12 cellular contexts compared by ENCODE assay signal in genomic region chr4:151238477-151238876, GRCh38. TPM values are rescaled to one million over a fixed set of nuclear protein-coding genes. Genes with fewer than 3 reads are reported as not detected.
A peak's percentile ranks its signal among the peaks of the same experiment; 100 is the strongest.
DNase-seq lines count a peak whose midpoint lies in the region; ATAC-seq and TF ChIP-seq lines count a peak whose summit lies in the region.
"Had no signal": no experiment of that assay in that cellular context is flagged by ENCODE, and none has a peak within 500 bp of the region (broad histone marks: within the 10 kb centered on the region; RNA-seq: fewer than 3 reads in every experiment).

No MANE protein-coding gene starts in this region.

- H3K36me3 ChIP-seq in adipocyte (ENCODE audit: control insufficient read depth, insufficient read depth, low read length, severe bottlenecking) = no peaks in the 10 kb centered on the region
- no peaks in the 10 kb centered on the region for H3K36me3 ChIP-seq in gastroesophageal sphincter
- no peaks in the 10 kb centered on the region for H3K36me3 ChIP-seq in prostate gland

- H3K4me1 ChIP-seq in adipocyte (ENCODE audit: control insufficient read depth, insufficient read depth, low read length) (peaks cover 4% of the 10 kb centered on the region), gastroesophageal sphincter (peaks cover 0 to 13% (median 0%) of the 10 kb centered on the region in 3 donors), prostate gland (replicated peaks) (no peaks in the 10 kb centered on the region)

- H3K36me3 Mint-ChIP-seq in HFFc6 (ENCODE audit: low read depth) = 0 out of 2 replicates have a peak, but pooled peaks cover 4% of the 10 kb centered on the region
- H3K36me3 Mint-ChIP-seq: CD4-positive, alpha-beta memory T cell; stimulated activated memory B cell treated with anti-CD40 and anti-IgM and Interleukin-4, amounts not matched to agents 10 μg/mL and 1 μg/mL and 100 μg/mL, for 72 hours had no signal

- peak overlapping the region; percentile 72 for H3K9ac ChIP-seq in adipocyte (ENCODE audit: low read length)

- H3K27ac Mint-ChIP-seq in HFFc6 = no peak overlapping the region
- H3K27ac Mint-ChIP-seq: stimulated activated memory B cell treated with anti-CD40 and anti-IgM and Interleukin-4, amounts not matched to agents 10 μg/mL and 1 μg/mL and 100 μg/mL, for 72 hours had no signal

- 22 to 23% methylated on average over 3 of the region's 3 CpGs for WGBS in gastroesophageal sphincter (ENCODE audit: low coverage in 1 of 2), 2 donors
- WGBS in prostate gland = 24% methylated on average over 3 of the region's 3 CpGs

- intact Hi-C loops in prostate gland (cut with DNase I) = no loop called here

- peaks cover 4% of the 10 kb centered on the region; the same call in 1 of the 2 replicates for H3K9me3 Mint-ChIP-seq in HFFc6
- H3K9me3 Mint-ChIP-seq: stimulated activated memory B cell treated with anti-CD40 and anti-IgM and Interleukin-4, amounts not matched to agents 10 μg/mL and 1 μg/mL and 100 μg/mL, for 72 hours had no signal

- no peaks in the 10 kb centered on the region for H3K9me3 ChIP-seq in adipocyte (ENCODE audit: control insufficient read depth, low read length)
- no peaks in the 10 kb centered on the region for H3K9me3 ChIP-seq in gastroesophageal sphincter
- H3K9me3 ChIP-seq in prostate gland = no peaks in the 10 kb centered on the region

- TF ChIP-seq CTCF in HFFc6 (IDR thresholded peaks at IDR 0.05) = peak; percentile 56
- peak in 3 of 4 experiments; percentile 21 to 33 (median 26) for TF ChIP-seq CTCF in gastroesophageal sphincter (IDR thresholded peaks at IDR 0.05)
- no peak for TF ChIP-seq CTCF in prostate gland (IDR thresholded peaks at IDR 0.05)

- H3K27ac ChIP-seq in gastroesophageal sphincter (no peak overlapping the region), prostate gland (no peak overlapping the region)

- H3K4me1 Mint-ChIP-seq in HFFc6 (ENCODE audit: low read depth) = peaks cover 9% of the 10 kb centered on the region
- H3K4me1 Mint-ChIP-seq: CD4-positive, alpha-beta memory T cell; stimulated activated memory B cell treated with anti-CD40 and anti-IgM and Interleukin-4, amounts not matched to agents 10 μg/mL and 1 μg/mL and 100 μg/mL, for 72 hours had no signal

- H3K27me3 ChIP-seq in adipocyte (replicated peaks; ENCODE audit: control insufficient read depth, insufficient read depth, low read length) (no peaks in the 10 kb centered on the region), gastroesophageal sphincter (no peaks in the 10 kb centered on the region), prostate gland (replicated peaks; ENCODE audit: insufficient read depth) (no peaks in the 10 kb centered on the region)

- TF ChIP-seq POLR2A in gastroesophageal sphincter (IDR thresholded peaks at IDR 0.05) (no peak), prostate gland (IDR thresholded peaks at IDR 0.05) (no peak)

- no peak overlapping the region for H3K4me3 Mint-ChIP-seq in HFFc6
- H3K4me3 Mint-ChIP-seq: CD4-positive, alpha-beta memory T cell; stimulated activated memory B cell treated with anti-CD40 and anti-IgM and Interleukin-4, amounts not matched to agents 10 μg/mL and 1 μg/mL and 100 μg/mL, for 72 hours had no signal

- H3K4me3 ChIP-seq in adipocyte (ENCODE audit: low read length) (no peak overlapping the region), gastroesophageal sphincter (no peak overlapping the region), prostate gland (no peak overlapping the region)

- ATAC-seq in gastroesophageal sphincter (peak; percentile 51), GM19467 (IDR thresholded peaks at IDR 0.05; ENCODE audit: unreplicated experiment) (no peak)
- ATAC-seq: esophagus mucosa; stimulated activated memory B cell treated with anti-CD40 and anti-IgM and Interleukin-4, amounts not matched to agents 10 μg/mL and 1 μg/mL and 100 μg/mL, for 72 hours had no signal

- DNase-seq in HFFc6 (peak; percentile 28), adipocyte (ENCODE audit: low read depth) (peak; percentile 29), pons (ENCODE audit: low spot score) (peak; percentile 84), NCI-H1092 (lab: John Stamatoyannopoulos, UW) (no peak), prostate gland (ENCODE audit: low spot score) (no peak)
- no peak for DNase-seq in activated CD8-positive, alpha-beta memory T cell treated with anti-CD3 and anti-CD28 coated beads for 24 hours
- DNase-seq: CD4-positive, alpha-beta memory T cell; NCI-H1694 treated with DMSO at 0.1 percent for 48 hours had no signal

- TF ChIP-seq EP300 in gastroesophageal sphincter (IDR thresholded peaks at IDR 0.05) = no peak

- peaks cover 5% of the 10 kb centered on the region; the same call in 1 of the 2 replicates for H3K27me3 Mint-ChIP-seq in HFFc6 (ENCODE audit: insufficient read depth)

RNA-seq across cellular contexts. Expression of gene PRSS48, which starts 38.5 kb away (rescaled TPM):
- not detected for total RNA-seq in HFFc6 (2021; fragmentation: NEBNext Ultra II Directional; extraction: Animal tissue kit (Norgen Biotek cat#: 25700))
- total RNA-seq in gastroesophageal sphincter (not detected), prostate gland (not detected)
- total RNA-seq: CD4-positive, alpha-beta memory T cell; esophagus mucosa had no signal

Comparison
In these comparisons a context has a peak if more than half of its experiments do, and no peak if none do; other contexts are left out.
1. DNase-seq: peak in HFFc6 (single experiment), adipocyte (single experiment) and pons (single experiment); none in NCI-H1092 (single experiment), prostate gland (single experiment) and activated CD8-positive, alpha-beta memory T cell treated with anti-CD3 and anti-CD28 coated beads for 24 hours (single experiment).
2. CTCF ChIP-seq: peak in HFFc6 (single experiment) and gastroesophageal sphincter (3 of 4); none in prostate gland (0 of 4).